ENCODE assay signal across 25 cellular contexts in the genomic region with DNA sequence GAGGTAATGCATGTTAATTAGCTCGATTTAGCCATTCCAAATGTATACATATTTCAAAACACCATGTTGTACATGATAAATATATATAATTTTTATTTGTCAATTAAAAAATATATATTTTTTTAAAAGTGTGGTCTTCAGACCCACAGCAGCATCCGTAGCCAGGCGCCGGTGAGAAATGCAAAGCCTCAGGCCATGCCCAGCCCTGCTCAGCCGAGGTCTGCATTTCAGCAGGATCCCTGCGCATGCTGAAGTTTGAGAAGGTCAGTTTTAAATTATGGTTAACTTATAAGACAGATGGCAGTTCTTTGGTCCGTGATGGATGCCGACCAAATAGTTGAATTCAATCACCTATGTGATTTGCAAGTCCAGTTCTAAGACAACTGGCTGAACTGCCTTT. TPM values are rescaled to one million over a fixed set of nuclear protein-coding genes. Genes with fewer than 3 reads are reported as not detected.
DNase-seq lines count a peak whose midpoint lies in the region; ATAC-seq and TF ChIP-seq lines count a peak whose summit lies in the region.
"Had no signal": no experiment of that assay in that cellular context is flagged by ENCODE, and none has a peak within 500 bp of the region (broad histone marks: within the 10 kb centered on the region; RNA-seq: fewer than 3 reads in every experiment).

No MANE protein-coding gene starts in this region.

- H3K4me1 ChIP-seq in lower lobe of right lung (no peaks in the 10 kb centered on the region), subcutaneous abdominal adipose tissue (ENCODE audit: control insufficient read depth in 5 of 5, insufficient read depth in 5 of 5, low read length in 5 of 5) (peaks cover 5 to 59% (median 46%) of the 10 kb centered on the region in 5 donors)

- H3K9me3 Mint-ChIP-seq in activated CD8-positive, alpha-beta T cell treated with anti-CD3 and anti-CD28 coated beads, Interleukin-2, amount 10 ng/mL, durations not matched to agents 7 days and 5 days (ENCODE audit: insufficient read depth): no peaks in the 10 kb centered on the region
- H3K9me3 Mint-ChIP-seq: CD14-positive monocyte; CD4-positive, alpha-beta memory T cell; CD4-positive, CD25-positive, alpha-beta regulatory T cell; CD8-positive, alpha-beta memory T cell had no signal

- intact Hi-C loops in lower lobe of right lung (cut with DNase I) (no loop called here), posterior vena cava (cut with DNase I) (no loop called here)

- DNase-seq in lower lobe of right lung (peak; percentile 26), posterior vena cava (ENCODE audit: low spot score) (peak; percentile 58), omental fat pad (ENCODE audit: low spot score) (no peak), NCI-H2227 treated with DMSO at 0.1 percent for 48 hours (lab: John Stamatoyannopoulos, UW) (no peak)
- DNase-seq in activated CD8-positive, alpha-beta T cell treated with anti-CD3 and anti-CD28 coated beads, Interleukin-2, amount 10 ng/mL, durations not matched to agents 7 days and 5 days: no peak
- DNase-seq: 8988T; ACHN; BE2C; C1 segment of cervical spinal cord; CD4-positive, alpha-beta memory T cell; CD4-positive, CD25-positive, alpha-beta regulatory T cell; CD8-positive, alpha-beta memory T cell; COR-L47; DMS 273 treated with DMSO at 0.1 percent for 48 hours; DMS153; DMS53; DMS79; DND-41; EL; GDM1 had no signal

- TF ChIP-seq CTCF in lower lobe of right lung (IDR thresholded peaks at IDR 0.05) (no peak), omental fat pad (IDR thresholded peaks at IDR 0.05) (no peak)

- H3K4me1 Mint-ChIP-seq in activated CD8-positive, alpha-beta T cell treated with anti-CD3 and anti-CD28 coated beads, Interleukin-2, amount 10 ng/mL, durations not matched to agents 7 days and 5 days (ENCODE audit: low read depth): no peaks in the 10 kb centered on the region
- H3K4me1 Mint-ChIP-seq: CD4-positive, alpha-beta memory T cell; CD4-positive, CD25-positive, alpha-beta regulatory T cell; CD8-positive, alpha-beta memory T cell had no signal

- POLR2A ChIA-PET in activated CD8-positive, alpha-beta T cell treated with anti-CD3 and anti-CD28 coated beads, Interleukin-2, amount 10 ng/mL, durations not matched to agents 7 days and 5 days (lab: Charles Lee): no interaction called here

- CTCF ChIA-PET in activated CD8-positive, alpha-beta T cell treated with anti-CD3 and anti-CD28 coated beads, Interleukin-2, amount 10 ng/mL, durations not matched to agents 7 days and 5 days (lab: Charles Lee): no interaction called here

- no peaks in the 10 kb centered on the region for H3K27me3 Mint-ChIP-seq in activated CD8-positive, alpha-beta T cell treated with anti-CD3 and anti-CD28 coated beads, Interleukin-2, amount 10 ng/mL, durations not matched to agents 7 days and 5 days (ENCODE audit: low read depth)
- H3K27me3 Mint-ChIP-seq: CD4-positive, alpha-beta memory T cell; CD4-positive, CD25-positive, alpha-beta regulatory T cell; CD8-positive, alpha-beta memory T cell had no signal

- H3K36me3 Mint-ChIP-seq in activated CD8-positive, alpha-beta T cell treated with anti-CD3 and anti-CD28 coated beads, Interleukin-2, amount 10 ng/mL, durations not matched to agents 7 days and 5 days (ENCODE audit: low read depth): no peaks in the 10 kb centered on the region

- no peak overlapping the region for H3K4me3 Mint-ChIP-seq in activated CD8-positive, alpha-beta T cell treated with anti-CD3 and anti-CD28 coated beads, Interleukin-2, amount 10 ng/mL, durations not matched to agents 7 days and 5 days
- H3K4me3 Mint-ChIP-seq: CD14-positive monocyte; CD4-positive, alpha-beta memory T cell; CD4-positive, CD25-positive, alpha-beta regulatory T cell; CD8-positive, alpha-beta memory T cell had no signal

- H3K36me3 ChIP-seq in lower lobe of right lung (no peaks in the 10 kb centered on the region), subcutaneous abdominal adipose tissue (ENCODE audit: control insufficient read depth in 5 of 5, insufficient read depth in 5 of 5, low read length in 5 of 5) (peaks cover 0 to 4% (median 0%) of the 10 kb centered on the region in 5 donors)
- H3K36me3 ChIP-seq: BE2C, BLaER1 had no signal

- H3K27ac Mint-ChIP-seq in activated CD8-positive, alpha-beta T cell treated with anti-CD3 and anti-CD28 coated beads, Interleukin-2, amount 10 ng/mL, durations not matched to agents 7 days and 5 days: no peak overlapping the region
- H3K27ac Mint-ChIP-seq: CD4-positive, alpha-beta memory T cell; CD4-positive, CD25-positive, alpha-beta regulatory T cell had no signal

- H3K27me3 ChIP-seq in lower lobe of right lung (ENCODE audit: low read depth) (no peaks in the 10 kb centered on the region), subcutaneous abdominal adipose tissue (ENCODE audit: control insufficient read depth in 5 of 5, insufficient read depth in 4 of 5, low read length in 5 of 5) (no peaks in the 10 kb centered on the region)
- H3K27me3 ChIP-seq: BE2C, BLaER1 had no signal

- no peak overlapping the region for H3K9ac ChIP-seq in subcutaneous abdominal adipose tissue (ENCODE audit: low read length in 5 of 5)
- H3K9ac ChIP-seq: BLaER1 had no signal

- H3K4me3 ChIP-seq in lower lobe of right lung (no peak overlapping the region), subcutaneous abdominal adipose tissue (ENCODE audit: low read depth in 1 of 5, low read length in 5 of 5) (no peak overlapping the region)
- H3K4me3 ChIP-seq: BLaER1, GM12878 had no signal

- H3K9me3 ChIP-seq in lower lobe of right lung (no peaks in the 10 kb centered on the region), subcutaneous abdominal adipose tissue (ENCODE audit: control insufficient read depth in 5 of 5, low read length in 5 of 5) (no peaks in the 10 kb centered on the region)
- H3K9me3 ChIP-seq: BE2C, BLaER1 had no signal

- ATAC-seq in lower lobe of right lung (no peak), omental fat pad (ENCODE audit: low FRiP score) (no peak)
- ATAC-seq in activated CD8-positive, alpha-beta T cell treated with anti-CD3 and anti-CD28 coated beads, Interleukin-2, amount 10 ng/mL, durations not matched to agents 7 days and 5 days: no peak
- ATAC-seq: GM12878 had no signal

- H3K27ac ChIP-seq in lower lobe of right lung: no peak overlapping the region
- H3K27ac ChIP-seq in subcutaneous abdominal adipose tissue (ENCODE audit: low read depth, low read length): peak overlapping the region; percentile 32
- H3K27ac ChIP-seq: BLaER1 had no signal

RNA-seq across cellular contexts. Expression of a gene that starts 28.0 kb away (rescaled TPM):
- total RNA-seq in lower lobe of right lung (83.3 TPM), posterior vena cava (10 to 100 TPM; 11.2 to 16.5 TPM), omental fat pad (10 to 100 TPM in 2 of 4 donors, 1 to 10 TPM in 2; 3.1 to 14.2 (median 9.6) TPM)
- total RNA-seq in activated CD8-positive, alpha-beta T cell treated with anti-CD3 and anti-CD28 coated beads, Interleukin-2, amount 10 ng/mL, durations not matched to agents 7 days and 5 days: not detected
- total RNA-seq: A673; CD4-positive, alpha-beta memory T cell; CD4-positive, CD25-positive, alpha-beta regulatory T cell had no signal

Comparison
In these comparisons a context has a peak if more than half of its experiments do, and no peak if none do; other contexts are left out.
1. DNase-seq: peak in lower lobe of right lung (single experiment) and posterior vena cava (single experiment); none in omental fat pad (single experiment), NCI-H2227 treated with DMSO at 0.1 percent for 48 hours (single experiment) and activated CD8-positive, alpha-beta T cell treated with anti-CD3 and anti-CD28 coated beads, Interleukin-2, amount 10 ng/mL, durations not matched to agents 7 days and 5 days (single experiment).
2. RNA of a gene that starts 28.0 kb away (total RNA-seq): 83.3 TPM in lower lobe of right lung (single experiment), 11.2 to 16.5 TPM in posterior vena cava and 3.1 to 14.2 TPM in omental fat pad; not detected in activated CD8-positive, alpha-beta T cell treated with anti-CD3 and anti-CD28 coated beads, Interleukin-2, amount 10 ng/mL, durations not matched to agents 7 days and 5 days; every median in the first group is over 4 times any median in the second.